ENCODE assay signal across 17 cellular contexts in the genomic region with DNA sequence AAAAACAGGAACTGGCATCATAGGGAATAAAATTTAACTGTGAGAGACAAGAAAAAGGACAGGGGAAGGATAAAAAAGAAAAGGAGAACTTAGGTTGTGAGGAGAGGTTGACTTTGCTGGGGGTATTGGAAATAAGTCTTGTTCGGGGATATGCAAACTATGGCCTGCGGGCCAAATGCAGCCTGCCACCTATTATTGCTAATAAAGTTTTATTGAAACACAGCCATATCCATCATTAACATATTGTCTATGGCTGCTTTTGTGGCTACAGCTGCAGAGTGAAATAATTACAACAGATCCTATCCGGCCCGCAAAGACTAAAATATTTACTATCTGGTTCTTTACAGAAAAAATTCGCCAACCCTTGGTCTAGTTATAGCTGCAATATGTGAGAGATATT. TPM values are rescaled to one million over a fixed set of nuclear protein-coding genes. Genes with fewer than 3 reads are reported as not detected.
DNase-seq lines count a peak whose midpoint lies in the region; TF ChIP-seq lines count a peak whose summit lies in the region.
"Had no signal": no experiment of that assay in that cellular context is flagged by ENCODE, and none has a peak within 500 bp of the region (broad histone marks: within the 10 kb centered on the region; RNA-seq: fewer than 3 reads in every experiment).

No MANE protein-coding gene starts in this region.

- H3F3A ChIP-seq in PC-9 (ENCODE audit: insufficient read depth, low read depth), result peaks cover 5% of the 10 kb centered on the region; the same call in 1 of the 2 replicates

- H3K4me3 ChIP-seq in PC-9, result no peak overlapping the region
- no peak overlapping the region for H3K4me3 ChIP-seq in osteoblast (ENCODE audit: insufficient read depth, low read length)

- CTCF ChIA-PET in Calu3 (lab: Charles Lee), result no interaction called here
- CTCF ChIA-PET in PC-9 (lab: Charles Lee), result no interaction called here

- H2AFZ ChIP-seq in PC-9, result no peak overlapping the region
- no peak overlapping the region for H2AFZ ChIP-seq in osteoblast (ENCODE audit: low read length)

- H3K4me1 Mint-ChIP-seq in Calu3 (ENCODE audit: low read depth, unreplicated experiment) (peaks cover 24% of the 10 kb centered on the region), chondrocyte (ENCODE audit: low read depth) (peaks cover 14% of the 10 kb centered on the region), type B pancreatic cell (ENCODE audit: unreplicated experiment) (no peaks in the 10 kb centered on the region)
- H3K4me1 Mint-ChIP-seq: CD14-positive monocyte had no signal

- H3K27me3 Mint-ChIP-seq in Calu3 (ENCODE audit: unreplicated experiment) (no peaks in the 10 kb centered on the region), chondrocyte (ENCODE audit: low read depth) (no peaks in the 10 kb centered on the region), type B pancreatic cell (no peaks in the 10 kb centered on the region)

- H3K27me3 ChIP-seq in PC-9 (ENCODE audit: insufficient read depth, low read depth) (no peaks in the 10 kb centered on the region), osteoblast (ENCODE audit: insufficient read depth, low read length) (no peaks in the 10 kb centered on the region)

- H3K9me3 ChIP-seq in PC-9 (ENCODE audit: insufficient read depth, low read depth) (no peaks in the 10 kb centered on the region; the same call in 1 of the 2 replicates), osteoblast (ENCODE audit: low read depth, low read length) (no peaks in the 10 kb centered on the region)

- H3K79me2 ChIP-seq in PC-9 (ENCODE audit: low read depth) (no peaks in the 10 kb centered on the region), osteoblast (ENCODE audit: insufficient read depth, low read length) (no peaks in the 10 kb centered on the region)

- POLR2A ChIA-PET in PC-9 (lab: Charles Lee; ENCODE audit: unreplicated experiment), result interaction anchor here (0.6 to 0.7 kb wide), 2 partner anchors 297 to 663 kb away, joined by 5 to 7 read pairs; no protein-coding TSS in a partner anchor

- no peak for TF ChIP-seq CTCF in Calu3 (IDR thresholded peaks at IDR 0.05; ENCODE audit: unreplicated experiment)
- no peak for TF ChIP-seq CTCF in PC-9 (conservative IDR thresholded peaks at IDR 0.05)
- no peak for TF ChIP-seq CTCF in chondrocyte (IDR thresholded peaks at IDR 0.05)
- no peak for TF ChIP-seq CTCF in osteoblast (IDR thresholded peaks at IDR 0.05; ENCODE audit: extremely low read depth, low read depth, low read length)
- TF ChIP-seq CTCF in type B pancreatic cell (conservative IDR thresholded peaks at IDR 0.05), result no peak

- no TSS peak for BruUV-seq in Calu3 (replicated peaks; lab: Mats Ljungman, UMichigan)
- BruUV-seq in PC-9 (replicated peaks; lab: Mats Ljungman, UMichigan), result no TSS peak

- H3K4me3 Mint-ChIP-seq in Calu3 (ENCODE audit: low read depth, unreplicated experiment) (no peak overlapping the region), chondrocyte (ENCODE audit: unreplicated experiment) (no peak overlapping the region), type B pancreatic cell (no peak overlapping the region)
- H3K4me3 Mint-ChIP-seq: CD14-positive monocyte had no signal

- H3K9me2 ChIP-seq in PC-9 (ENCODE audit: insufficient read depth), result no peaks in the 10 kb centered on the region

- no peaks in the 10 kb centered on the region for H3K36me3 Mint-ChIP-seq in Calu3 (ENCODE audit: insufficient read depth, unreplicated experiment)
- peaks cover 6% of the 10 kb centered on the region for H3K36me3 Mint-ChIP-seq in chondrocyte (ENCODE audit: low read depth)
- no peaks in the 10 kb centered on the region for H3K36me3 Mint-ChIP-seq in type B pancreatic cell
- H3K36me3 Mint-ChIP-seq: CD14-positive monocyte had no signal

- intact Hi-C loops in Calu3 (cut with micrococcal nuclease; ENCODE audit: unreplicated experiment) (no loop called here), PC-9 (cut with micrococcal nuclease; ENCODE audit: unreplicated experiment) (no loop called here)

- H4K20me1 ChIP-seq in PC-9 (ENCODE audit: insufficient read depth) (no peaks in the 10 kb centered on the region), osteoblast (ENCODE audit: insufficient read depth, low read length) (no peaks in the 10 kb centered on the region)

- DNase-seq in Calu3, result no peak
- no peak for DNase-seq in PC-9
- DNase-seq in chondrocyte (ENCODE audit: low spot score), result no peak
- DNase-seq in osteoblast (ENCODE audit: insufficient read length, low spot score, missing footprints), result peak; percentile 53
- DNase-seq in substantia nigra (lab: John Stamatoyannopoulos, UW), result no peak
- DNase-seq in type B pancreatic cell (ENCODE audit: extremely low spot score, unreplicated experiment), result no peak
- DNase-seq in GM19238 (ENCODE audit: insufficient read length, low spot score), result no peak
- DNase-seq: AML-193, DMS153, MV-4-11, NCI-H1417, NCI-H1930, NCI-H2171, NCI-H446, NCI-H69, RPMI8226 had no signal

- H3K4me2 ChIP-seq in PC-9 (peak overlapping the region; percentile 15; the same call in 1 of the 2 replicates), osteoblast (ENCODE audit: insufficient read depth, low read length) (peak overlapping the region; percentile 69)

- H3K27ac Mint-ChIP-seq in Calu3 (ENCODE audit: unreplicated experiment) (peak overlapping the region; percentile 55), chondrocyte (ENCODE audit: unreplicated experiment) (peak overlapping the region; percentile 81), type B pancreatic cell (no peak overlapping the region)
- H3K27ac Mint-ChIP-seq: CD14-positive monocyte had no signal

- H3K4me1 ChIP-seq in PC-9 (replicated peaks; ENCODE audit: insufficient read depth) (peaks cover 10% of the 10 kb centered on the region), osteoblast (ENCODE audit: insufficient read depth, low read length) (peaks cover 13% of the 10 kb centered on the region)

- H3K9me3 Mint-ChIP-seq in Calu3 (ENCODE audit: low read depth, unreplicated experiment) (peaks cover 10% of the 10 kb centered on the region), chondrocyte (ENCODE audit: low read depth) (peaks cover 12% of the 10 kb centered on the region), type B pancreatic cell (no peaks in the 10 kb centered on the region)

- H3K27ac ChIP-seq in PC-9, result peak overlapping the region; percentile 60
- peak overlapping the region; percentile 78 for H3K27ac ChIP-seq in osteoblast (ENCODE audit: low read depth, low read length)
- H3K27ac ChIP-seq in substantia nigra (ENCODE audit: low read depth, low read length, poor library complexity, severe bottlenecking), result no peak overlapping the region

- H3K36me3 ChIP-seq in PC-9 (ENCODE audit: low read depth) (no peaks in the 10 kb centered on the region), osteoblast (ENCODE audit: insufficient read depth, low read length) (no peaks in the 10 kb centered on the region)

RNA-seq across cellular contexts. Expression of gene BBS10, which starts 18.6 kb away (rescaled TPM):
- 11.7 and 13.7 TPM in 2 replicates for total RNA-seq in Calu3 (2022)
- total RNA-seq in PC-9 (2021), result 5.5 and 8.4 TPM in 2 replicates
- 7.6 to 11.3 TPM (median 8.2 TPM) in 3 replicates for total RNA-seq in chondrocyte
- 9.8 and 11.8 TPM in 2 replicates for total RNA-seq in osteoblast
- total RNA-seq in type B pancreatic cell (ENCODE audit: low replicate concordance), result 10.7 and 14.8 TPM in 2 replicates
